Comparison of ENCODE assay signal across 11 cellular contexts in genomic region chr9:108850293-108850897, GRCh38. TPM values are rescaled to one million over a fixed set of nuclear protein-coding genes. Genes with fewer than 3 reads are reported as not detected.
A peak's percentile ranks its signal among the peaks of the same experiment; 100 is the strongest.
DNase-seq lines count a peak whose midpoint lies in the region; ATAC-seq and TF ChIP-seq lines count a peak whose summit lies in the region.
"Had no signal": no experiment of that assay in that cellular context is flagged by ENCODE, and none has a peak within 500 bp of the region (broad histone marks: within the 10 kb centered on the region; RNA-seq: fewer than 3 reads in every experiment).

No MANE protein-coding gene starts in this region.

- H3K36me3 ChIP-seq in HCT116 (ENCODE audit: control insufficient read depth in 1 of 2, insufficient read depth in 2 of 2, low read length in 2 of 2): no peaks in the 10 kb centered on the region
- no peaks in the 10 kb centered on the region for H3K36me3 ChIP-seq in WERI-Rb-1
- no peaks in the 10 kb centered on the region for H3K36me3 ChIP-seq in ovary

- CTCF ChIA-PET in HCT116 (lab: Charles Lee): interaction anchor here (0.8 to 3.4 kb wide), 2 partner anchors 104 to 348 kb away, joined by 3 to 8 read pairs; no protein-coding TSS in a partner anchor

- H3K9me3 ChIP-seq in HCT116 (ENCODE audit: control insufficient read depth in 1 of 2, insufficient read depth in 1 of 2, low read depth in 1 of 2, low read length in 2 of 2) (no peaks in the 10 kb centered on the region), WERI-Rb-1 (ENCODE audit: severe bottlenecking) (no peaks in the 10 kb centered on the region), ovary (no peaks in the 10 kb centered on the region)

- H3K9ac ChIP-seq in HCT116 (ENCODE audit: low read length): no peak overlapping the region

- peaks cover 5% of the 10 kb centered on the region; the same call in 1 of the 2 replicates for H3K9me2 ChIP-seq in HCT116 (ENCODE audit: insufficient read depth)

- WGBS in ovary, 3 donors: 67 to 92% (median 86%) methylated on average over 3 of the region's 3 CpGs

- BruUV-seq in HCT116 (replicated peaks; lab: Mats Ljungman, UMichigan): no TSS peak

- no peaks in the 10 kb centered on the region for H4K20me1 ChIP-seq in HCT116 (ENCODE audit: insufficient read depth)

- TF ChIP-seq CTCF in HCT116 (IDR thresholded peaks at IDR 0.05 in 2 of 3, conservative IDR thresholded peaks at IDR 0.05 in 1 of 3; ENCODE audit: borderline replicate concordance in 1 of 3, insufficient read depth in 1 of 3, low read depth in 2 of 3, low read length in 2 of 3) (peak; percentile 39 to 50 (median 44); a peak in 3 of 6 replicates), WERI-Rb-1 (IDR thresholded peaks at IDR 0.05; ENCODE audit: low read depth, low read length) (peak; percentile 50), ovary (IDR thresholded peaks at IDR 0.05) (no peak)

- H3K4me2 ChIP-seq in HCT116 (ENCODE audit: low read length): no peak overlapping the region

- no peak for TF ChIP-seq POLR2A in HCT116 (IDR thresholded peaks at IDR 0.05; ENCODE audit: borderline replicate concordance, extremely low read depth, insufficient read depth, insufficient read length)
- no peak for TF ChIP-seq POLR2A in ovary (IDR thresholded peaks at IDR 0.05)

- TF ChIP-seq RAD21 in HCT116 (IDR thresholded peaks at IDR 0.05; ENCODE audit: low read depth): peak; percentile 77

- ATAC-seq in HCT116 (peak; percentile 67), GM21390 (IDR thresholded peaks at IDR 0.05; ENCODE audit: unreplicated experiment) (no peak)

- no peak overlapping the region for H3K27ac ChIP-seq in HCT116 (ENCODE audit: low read depth, low read length)
- H3K27ac ChIP-seq in WERI-Rb-1: no peak overlapping the region
- H3K27ac ChIP-seq in ovary: no peak overlapping the region

- RAD21 ChIA-PET in HCT116 (lab: Charles Lee; ENCODE audit: low non-redundant PET in 1 of 2, low total read pairs in 2 of 2, uncharacterized antibody in 2 of 2, unreplicated experiment in 2 of 2): no interaction called here

- H3K4me3 ChIP-seq in HCT116 (replicated peaks in 1 of 2; ENCODE audit: low read depth in 1 of 2, low read length in 2 of 2): no peak overlapping the region
- H3K4me3 ChIP-seq in WERI-Rb-1 (ENCODE audit: low read depth, low read length): no peak overlapping the region
- H3K4me3 ChIP-seq in ovary: no peak overlapping the region

- DNase-seq in COR-L47 (lab: John Stamatoyannopoulos, UW) (peak; percentile 32), HCT116 (ENCODE audit: low read depth, low spot score) (peak; percentile 10), WERI-Rb-1 (no peak), kidney tubule cell (ENCODE audit: low spot score) (peak; percentile 26), ovary (no peak)
- DNase-seq in stimulated activated CD4-positive, alpha-beta T cell treated with anti-CD3 and anti-CD28 coated beads, Interleukin-4, amount 100 ng/mL, for 24 hours: no peak
- no peak for DNase-seq in activated naive CD4-positive, alpha-beta T cell (lab: John Stamatoyannopoulos, UW)
- DNase-seq: activated CD4-positive, alpha-beta T cell treated with anti-CD3 and anti-CD28 coated beads, Interleukin-2, amount 50 U/mL, for 48 hours had no signal

- TF ChIP-seq EP300 in ovary (IDR thresholded peaks at IDR 0.05): no peak

- H3K27me3 ChIP-seq in HCT116 (ENCODE audit: insufficient read depth, low read length): no peaks in the 10 kb centered on the region
- H3K27me3 ChIP-seq in WERI-Rb-1 (ENCODE audit: insufficient read depth, low read depth, severe bottlenecking): no peaks in the 10 kb centered on the region
- H3K27me3 ChIP-seq in ovary: no peaks in the 10 kb centered on the region

- no peak overlapping the region for H2AFZ ChIP-seq in HCT116 (ENCODE audit: low read depth, low read length, poor library complexity, severe bottlenecking)

- H3K4me1 ChIP-seq in HCT116 (ENCODE audit: control insufficient read depth in 1 of 2, insufficient read depth in 2 of 2, low read length in 2 of 2): no peaks in the 10 kb centered on the region
- peaks cover 5% of the 10 kb centered on the region for H3K4me1 ChIP-seq in ovary (ENCODE audit: insufficient read depth)

- POLR2A ChIA-PET in HCT116 (lab: Charles Lee): no interaction called here

- no peaks in the 10 kb centered on the region for H3K79me2 ChIP-seq in HCT116 (ENCODE audit: insufficient read depth, low read length)

- intact Hi-C loops in HCT116 (cut with micrococcal nuclease) (loop anchor here (1.0 to 10.0 kb wide), 3 partner anchors 102 to 552 kb away; partner anchors contain the start of gene EPB41L4B), ovary (cut with DNase I) (no loop called here)

TF ChIP-seq in HCT116, 20 proteins besides CTCF, POLR2A, EP300 and RAD21:
- TF ChIP-seq YY1 (IDR thresholded peaks at IDR 0.05; ENCODE audit: extremely low read depth, insufficient replicate concordance, low read depth, low read length) (no peak), CBX3 (IDR thresholded peaks at IDR 0.05; ENCODE audit: low read depth) (no peak), ELF1 (IDR thresholded peaks at IDR 0.05; ENCODE audit: borderline replicate concordance, low read depth) (no peak), ATF3 (IDR thresholded peaks at IDR 0.05) (no peak), SIN3A (IDR thresholded peaks at IDR 0.05; ENCODE audit: low read depth) (no peak), EGR1 (IDR thresholded peaks at IDR 0.05; ENCODE audit: low read depth) (no peak), MAX (IDR thresholded peaks at IDR 0.05) (no peak), POLR2AphosphoS5 (IDR thresholded peaks at IDR 0.05; ENCODE audit: low read depth, low read length) (no peak)

RNA-seq across cellular contexts. Expression of gene ACTL7B, which starts 5.4 kb away (rescaled TPM):
- total RNA-seq in HCT116 (2021; ENCODE audit: unreplicated experiment) (not detected), ovary (under 1 TPM in 1 of 7 donors, not detected in 6; 0.15 TPM)
- polyA plus RNA-seq in HCT116 (2012): not detected in 2 replicates
- polyA plus RNA-seq in ovary: under 1 TPM; 0.10 to 0.17 TPM
- total RNA-seq: posterior vena cava, subcutaneous adipose tissue had no signal

RNA-seq across cellular contexts. Expression of gene ACTL7A, which starts 11.7 kb away (rescaled TPM):
- total RNA-seq in HCT116 (2021; ENCODE audit: unreplicated experiment) (not detected), ovary (not detected)
- 0.07 TPM in 1 of 2 replicates, not detected in the other for polyA plus RNA-seq in HCT116 (2012)
- not detected for polyA plus RNA-seq in ovary
- total RNA-seq: posterior vena cava, subcutaneous adipose tissue had no signal

Comparison
In these comparisons a context has a peak if more than half of its experiments do, and no peak if none do; other contexts are left out.
1. DNase-seq: peak in COR-L47 (single experiment), HCT116 (single experiment) and kidney tubule cell (single experiment); none in WERI-Rb-1 (single experiment), stimulated activated CD4-positive, alpha-beta T cell treated with anti-CD3 and anti-CD28 coated beads, Interleukin-4, amount 100 ng/mL, for 24 hours (single experiment), ovary (0 of 5) and activated naive CD4-positive, alpha-beta T cell (0 of 4).
2. CTCF ChIP-seq: peak in HCT116 (3 of 3) and WERI-Rb-1 (single experiment); none in ovary (0 of 3).